7 cellular contexts compared by ENCODE assay signal in genomic region chr6:90297124-90297865, GRCh38. TPM values are rescaled to one million over a fixed set of nuclear protein-coding genes. Genes with fewer than 3 reads are reported as not detected.
DNase-seq lines count a peak whose midpoint lies in the region; ATAC-seq and TF ChIP-seq lines count a peak whose summit lies in the region.

No MANE protein-coding gene starts in this region.

- H3K27ac Mint-ChIP-seq in activated T-helper 2 cell treated with anti-CD3 and anti-CD28 coated beads, Interferon-gamma antibody, Interleukin-2, Interleukin-4, amounts not matched to agents 10 μg/mL and 5 μg/mL and 100 μg/mL, durations not matched to agents 14 hours and 24 hours and 36 hours = peak overlapping the region; percentile 67
- peak overlapping the region in 4 of 6 donors; percentile 41 to 85 (median 83) for H3K27ac Mint-ChIP-seq in immature natural killer cell

- intact Hi-C loops in activated T-helper 2 cell treated with anti-CD3 and anti-CD28 coated beads, Interferon-gamma antibody, Interleukin-2, Interleukin-4, amounts not matched to agents 10 μg/mL and 5 μg/mL and 100 μg/mL, durations not matched to agents 14 hours and 24 hours and 36 hours (cut with micrococcal nuclease) = loop anchor here (2.0 kb wide), 1 partner anchor 54 kb away; no protein-coding TSS in a partner anchor
- intact Hi-C loops in stomach (cut with DNase I; ENCODE audit: low total_unique reads) = loop anchor here (10.0 kb wide), 2 partner anchors 72 to 332 kb away; no protein-coding TSS in a partner anchor

- peaks cover 50% of the 10 kb centered on the region for H3K4me1 Mint-ChIP-seq in activated T-helper 2 cell treated with anti-CD3 and anti-CD28 coated beads, Interferon-gamma antibody, Interleukin-2, Interleukin-4, amounts not matched to agents 10 μg/mL and 5 μg/mL and 100 μg/mL, durations not matched to agents 14 hours and 24 hours and 36 hours (ENCODE audit: low read depth)
- H3K4me1 Mint-ChIP-seq in immature natural killer cell = peaks cover 9 to 15% of the 10 kb centered on the region in 2 donors

- H3K9me3 Mint-ChIP-seq in activated T-helper 2 cell treated with anti-CD3 and anti-CD28 coated beads, Interferon-gamma antibody, Interleukin-2, Interleukin-4, amounts not matched to agents 10 μg/mL and 5 μg/mL and 100 μg/mL, durations not matched to agents 14 hours and 24 hours and 36 hours = no peaks in the 10 kb centered on the region
- H3K9me3 Mint-ChIP-seq in immature natural killer cell = no peaks in the 10 kb centered on the region

- peaks cover 40% of the 10 kb centered on the region for H3K36me3 Mint-ChIP-seq in activated T-helper 2 cell treated with anti-CD3 and anti-CD28 coated beads, Interferon-gamma antibody, Interleukin-2, Interleukin-4, amounts not matched to agents 10 μg/mL and 5 μg/mL and 100 μg/mL, durations not matched to agents 14 hours and 24 hours and 36 hours (ENCODE audit: low read depth)
- no peaks in the 10 kb centered on the region for H3K36me3 Mint-ChIP-seq in immature natural killer cell

- peaks cover 20% of the 10 kb centered on the region for H3K27me3 Mint-ChIP-seq in activated T-helper 2 cell treated with anti-CD3 and anti-CD28 coated beads, Interferon-gamma antibody, Interleukin-2, Interleukin-4, amounts not matched to agents 10 μg/mL and 5 μg/mL and 100 μg/mL, durations not matched to agents 14 hours and 24 hours and 36 hours (ENCODE audit: low read depth)
- peaks cover 17 to 37% (median 27%) of the 10 kb centered on the region in 3 donors for H3K27me3 Mint-ChIP-seq in immature natural killer cell (ENCODE audit: low read depth in 3 of 3)

- H3K4me1 ChIP-seq in HUES6 (ENCODE audit: control insufficient read depth, insufficient read depth, low read length) (peaks cover 32% of the 10 kb centered on the region), stomach (peaks cover 9 to 22% (median 21%) of the 10 kb centered on the region in 4 donors)

- peak overlapping the region; percentile 83 for H3K4me3 ChIP-seq in HUES6 (ENCODE audit: low read depth, low read length)
- H3K4me3 ChIP-seq in stomach = peak overlapping the region; percentile 66 to 88 (median 80)

- H3K27ac ChIP-seq in HUES6 (ENCODE audit: low read depth, low read length) (no peak overlapping the region), stomach (peak overlapping the region; percentile 43 to 88 (median 83))

- H3K4me3 Mint-ChIP-seq in activated T-helper 2 cell treated with anti-CD3 and anti-CD28 coated beads, Interferon-gamma antibody, Interleukin-2, Interleukin-4, amounts not matched to agents 10 μg/mL and 5 μg/mL and 100 μg/mL, durations not matched to agents 14 hours and 24 hours and 36 hours (ENCODE audit: low read depth) = peak overlapping the region; percentile 60
- H3K4me3 Mint-ChIP-seq in immature natural killer cell = peak overlapping the region; percentile 56 to 70 (median 68)

- no peak for TF ChIP-seq EP300 in stomach (IDR thresholded peaks at IDR 0.05)

- H3K36me3 ChIP-seq in HUES6 (ENCODE audit: control insufficient read depth, insufficient read depth, low read length) (no peaks in the 10 kb centered on the region), stomach (no peaks in the 10 kb centered on the region)

- TF ChIP-seq CTCF in stomach (IDR thresholded peaks at IDR 0.05) = no peak

- DNase-seq in activated T-helper 2 cell treated with anti-CD3 and anti-CD28 coated beads, Interferon-gamma antibody, Interleukin-2, Interleukin-4, amounts not matched to agents 10 μg/mL and 5 μg/mL and 100 μg/mL, durations not matched to agents 14 hours and 24 hours and 36 hours (ENCODE audit: low spot score) = no peak
- DNase-seq in immature natural killer cell (no peak), stomach (no peak)
- no peak for DNase-seq in stimulated activated CD4-positive, alpha-beta T cell treated with anti-CD3 and anti-CD28 coated beads, Interleukin-15, amount 100 ng/mL, for 24 hours

- 20 to 35% (median 21%) methylated on average over 17 to 30 of the region's 30 CpGs for WGBS in stomach, 5 donors

- no peak for TF ChIP-seq POLR2A in stomach (IDR thresholded peaks at IDR 0.05)

- peaks cover 33% of the 10 kb centered on the region for H3K27me3 ChIP-seq in HUES6 (ENCODE audit: control insufficient read depth, insufficient read depth, low read length)
- H3K27me3 ChIP-seq in stomach = peaks cover 0 to 43% (median 17%) of the 10 kb centered on the region in 3 donors

- ATAC-seq in HG02678 (IDR thresholded peaks at IDR 0.05; ENCODE audit: unreplicated experiment) = no peak
- ATAC-seq in activated CD4-positive, CD25-positive, alpha-beta regulatory T cell treated with anti-CD3 and anti-CD28 coated beads, Interleukin-2, amount 50 U/mL, for 24 hours = no peak

- peak overlapping the region; percentile 78 for H3K9ac ChIP-seq in HUES6 (ENCODE audit: low read length)

- H3K9me3 ChIP-seq in HUES6 (ENCODE audit: control insufficient read depth, insufficient read depth, low read depth, low read length) (no peaks in the 10 kb centered on the region), stomach (no peaks in the 10 kb centered on the region)

RNA-seq across cellular contexts. Expression of gene BACH2, which starts 0.7 kb away (rescaled TPM):
- 88.8 and 89.7 TPM in 2 replicates for total RNA-seq in activated T-helper 2 cell treated with anti-CD3 and anti-CD28 coated beads, Interferon-gamma antibody, Interleukin-2, Interleukin-4, amounts not matched to agents 10 μg/mL and 5 μg/mL and 100 μg/mL, durations not matched to agents 14 hours and 24 hours and 36 hours
- polyA plus RNA-seq in immature natural killer cell (1 to 10 TPM; 2.3 to 8.1 (median 8.0) TPM), stomach (under 1 TPM; 0.19 to 0.46 (median 0.25) TPM)
- 10 to 100 TPM in 1 of 5 donors, 1 to 10 TPM in 3, not detected in 1; 1.4 to 10.8 (median 3.2) TPM for total RNA-seq in stomach
